15 cellular contexts compared by ENCODE assay signal in the genomic region with DNA sequence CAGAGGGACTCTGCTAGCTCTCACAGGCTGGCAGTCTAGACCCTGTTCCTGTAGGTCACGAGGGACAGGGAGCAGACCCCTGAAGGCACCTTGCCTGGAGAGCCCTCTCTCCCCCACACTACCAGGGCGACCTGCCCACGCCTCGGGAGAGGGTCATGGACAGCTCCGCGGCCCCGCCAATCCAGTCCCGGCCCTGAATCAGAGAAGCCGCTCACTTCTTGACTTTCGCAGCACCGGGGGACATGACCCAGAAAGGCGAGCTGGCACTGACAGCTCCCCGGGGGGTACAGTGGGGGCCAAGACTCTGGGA. TPM values are rescaled to one million over a fixed set of nuclear protein-coding genes. Genes with fewer than 3 reads are reported as not detected.
A peak's percentile ranks its signal among the peaks of the same experiment; 100 is the strongest.
DNase-seq lines count a peak whose midpoint lies in the region; ATAC-seq and TF ChIP-seq lines count a peak whose summit lies in the region.
"Had no signal": no experiment of that assay in that cellular context is flagged by ENCODE, and none has a peak within 500 bp of the region (broad histone marks: within the 10 kb centered on the region; RNA-seq: fewer than 3 reads in every experiment).

No MANE protein-coding gene starts in this region.

- peak overlapping the region; percentile 68 for H3K4me3 Mint-ChIP-seq in mesothelial cell of epicardium
- H3K4me3 Mint-ChIP-seq: T-helper 17 cell had no signal

- peaks cover 2% of the 10 kb centered on the region for H3K36me3 Mint-ChIP-seq in mesothelial cell of epicardium

- H3K27ac ChIP-seq in esophagus squamous epithelium: peak overlapping the region; percentile 72 to 83 (median 80)

- DNase-seq in Right ventricle myocardium superior (no peak), left cardiac atrium (no peak), esophagus squamous epithelium (lab: John Stamatoyannopoulos, UW) (no peak), mesothelial cell of epicardium (ENCODE audit: low spot score in 2 of 2, unreplicated experiment in 2 of 2) (no peak)
- no peak for DNase-seq in activated CD8-positive, alpha-beta memory T cell treated with anti-CD3 and anti-CD28 coated beads, Interleukin-2, amount 50 U/mL, for 48 hours
- no peak for DNase-seq in activated CD8-positive, alpha-beta memory T cell treated with anti-CD3 and anti-CD28 coated beads, Interleukin-2, amount 50 U/mL, for 4 hours
- no peak for DNase-seq in activated CD4-positive, CD25-positive, alpha-beta regulatory T cell treated with anti-CD3 and anti-CD28 coated beads, Interleukin-2, amount 50 U/mL, for 72 hours
- DNase-seq: activated CD4-positive, alpha-beta T cell treated with anti-CD3 and anti-CD28 coated beads, Interleukin-2, amount 50 U/mL, for 1 hour; amygdala; dermis blood vessel endothelial cell; Karpas-422; NCI-H187 treated with DMSO at 0.1 percent for 48 hours; T-helper 17 cell had no signal

- TF ChIP-seq CTCF in esophagus squamous epithelium (IDR thresholded peaks at IDR 0.05): no peak
- TF ChIP-seq CTCF in mesothelial cell of epicardium (IDR thresholded peaks at IDR 0.05; ENCODE audit: unreplicated experiment): no peak

- intact Hi-C loops in Right ventricle myocardium superior (cut with DNase I) (loop anchor here (5.0 kb wide), 1 partner anchor 65 kb away; no protein-coding TSS in a partner anchor), left cardiac atrium (cut with DNase I) (loop anchor here in 1 of 2 donors (5.0 kb wide), 1 partner anchor 35 kb away; no protein-coding TSS in a partner anchor), esophagus squamous epithelium (cut with DNase I) (loop anchor here (5.0 kb wide), 1 partner anchor 65 kb away; no protein-coding TSS in a partner anchor)

- ATAC-seq in Right ventricle myocardium superior (ENCODE audit: poor library complexity): peak; percentile 13
- no peak for ATAC-seq in left cardiac atrium
- no peak for ATAC-seq in activated CD4-positive, CD25-positive, alpha-beta regulatory T cell treated with anti-CD3 and anti-CD28 coated beads, Interleukin-2, amount 50 U/mL, for 24 hours
- ATAC-seq: T-helper 17 cell had no signal

- H3K4me1 Mint-ChIP-seq in mesothelial cell of epicardium: peaks cover 52% of the 10 kb centered on the region

- no peaks in the 10 kb centered on the region for H3K27me3 Mint-ChIP-seq in mesothelial cell of epicardium (ENCODE audit: low read depth)

- peak overlapping the region; percentile 31 to 54 (median 45) for H3K4me3 ChIP-seq in esophagus squamous epithelium

- peak overlapping the region; percentile 97 for H3K27ac Mint-ChIP-seq in mesothelial cell of epicardium
- H3K27ac Mint-ChIP-seq: nephron progenitor cell, T-helper 17 cell had no signal

- peaks cover 0 to 33% (median 0%) of the 10 kb centered on the region in 3 donors for H3K36me3 ChIP-seq in esophagus squamous epithelium

- no peaks in the 10 kb centered on the region for H3K9me3 ChIP-seq in esophagus squamous epithelium

- WGBS in esophagus squamous epithelium, 2 donors: 80 to 93% methylated on average over 2 to 3 of the region's 13 CpGs

- H3K9me3 Mint-ChIP-seq in mesothelial cell of epicardium: no peaks in the 10 kb centered on the region
- H3K9me3 Mint-ChIP-seq: nephron progenitor cell had no signal

- H3K27me3 ChIP-seq in esophagus squamous epithelium: no peaks in the 10 kb centered on the region

- TF ChIP-seq POLR2A in esophagus squamous epithelium (IDR thresholded peaks at IDR 0.05): no peak

- H3K4me1 ChIP-seq in esophagus squamous epithelium: peaks cover 18 to 61% (median 30%) of the 10 kb centered on the region in 3 donors

RNA-seq across cellular contexts. Expression of gene KIFC3, which starts 5.1 kb away (rescaled TPM):
- total RNA-seq in Right ventricle myocardium superior (61.6 TPM), left cardiac atrium (10 to 100 TPM; 37.1 to 55.4 TPM), esophagus squamous epithelium (10 to 100 TPM; 14.8 to 72.4 (median 43.5) TPM), mesothelial cell of epicardium (33.3 to 38.7 TPM (median 35.3 TPM) in 3 replicates)
